Comparison of ENCODE assay signal across 13 cellular contexts in genomic region chr1:230517786-230518185, GRCh38.
A peak's percentile ranks its signal among the peaks of the same experiment; 100 is the strongest.
DNase-seq lines count a peak whose midpoint lies in the region; ATAC-seq and TF ChIP-seq lines count a peak whose summit lies in the region.
"Had no signal": no experiment of that assay in that cellular context is flagged by ENCODE, and none has a peak within 500 bp of the region (broad histone marks: within the 10 kb centered on the region; RNA-seq: fewer than 3 reads in every experiment).

No MANE protein-coding gene starts in this region.

- no peaks in the 10 kb centered on the region for H3F3A ChIP-seq in SK-N-SH (replicated peaks; ENCODE audit: insufficient read depth)

- DNase-seq in DMS53 treated with DMSO at 0.1 percent for 48 hours (lab: John Stamatoyannopoulos, UW; ENCODE audit: unreplicated experiment) (peak; percentile 81), NCI-H2107 (lab: John Stamatoyannopoulos, UW) (peak; percentile 69), SK-N-SH (peak; percentile 61), lung (ENCODE audit: low spot score) (peak; percentile 33), cerebellum (ENCODE audit: low spot score) (no peak), sigmoid colon (no peak)
- no peak for DNase-seq in activated CD8-positive, alpha-beta T cell treated with anti-CD3 and anti-CD28 coated beads for 36 hours
- DNase-seq: activated naive CD4-positive, alpha-beta T cell treated with anti-CD3 and anti-CD28 coated beads, Interleukin-2, amount 10 ng/mL, durations not matched to agents 7 days and 5 days; MG63; PC-9 had no signal

- H3K27me3 ChIP-seq in SK-N-SH (ENCODE audit: insufficient read depth) (no peaks in the 10 kb centered on the region), lung (ENCODE audit: control insufficient read depth, insufficient read depth) (no peaks in the 10 kb centered on the region), sigmoid colon (peaks cover 0 to 4% (median 0%) of the 10 kb centered on the region in 3 donors)
- H3K27me3 ChIP-seq: MG63 had no signal

- no peak overlapping the region for H3K9ac ChIP-seq in SK-N-SH

- no peak overlapping the region for H3K4me3 Mint-ChIP-seq in activated CD8-positive, alpha-beta T cell treated with anti-CD3 and anti-CD28 coated beads for 36 hours
- H3K4me3 Mint-ChIP-seq: activated naive CD4-positive, alpha-beta T cell treated with anti-CD3 and anti-CD28 coated beads, Interleukin-2, amount 10 ng/mL, durations not matched to agents 7 days and 5 days; central memory CD8-positive, alpha-beta T cell had no signal

- no peak overlapping the region for H2AFZ ChIP-seq in SK-N-SH (ENCODE audit: low read depth)
- H2AFZ ChIP-seq: PC-9 had no signal

- no peaks in the 10 kb centered on the region for H3K36me3 ChIP-seq in SK-N-SH (replicated peaks in 1 of 2; ENCODE audit: control insufficient read depth in 1 of 2, insufficient read depth in 2 of 2, low read length in 1 of 2)
- H3K36me3 ChIP-seq in lung (ENCODE audit: control insufficient read depth in 2 of 2, insufficient read depth in 2 of 2, low read length in 2 of 2) = no peaks in the 10 kb centered on the region
- H3K36me3 ChIP-seq in sigmoid colon = no peaks in the 10 kb centered on the region
- H3K36me3 ChIP-seq: MG63 had no signal

- peaks cover 25% of the 10 kb centered on the region for H3K27me3 Mint-ChIP-seq in activated CD8-positive, alpha-beta T cell treated with anti-CD3 and anti-CD28 coated beads for 36 hours

- no peak for TF ChIP-seq CTCF in SK-N-SH (IDR thresholded peaks at IDR 0.05)
- TF ChIP-seq CTCF in lung (IDR thresholded peaks at IDR 0.05; ENCODE audit: control extremely low read depth, extremely low read depth) = no peak
- TF ChIP-seq CTCF in activated CD8-positive, alpha-beta T cell treated with anti-CD3 and anti-CD28 coated beads for 36 hours (IDR thresholded peaks at IDR 0.05) = no peak
- no peak for TF ChIP-seq CTCF in sigmoid colon (IDR thresholded peaks at IDR 0.05)

- H3K9me2 ChIP-seq in SK-N-SH = no peaks in the 10 kb centered on the region

- H3K9me3 ChIP-seq in SK-N-SH (no peaks in the 10 kb centered on the region; the same call in 1 of the 2 replicates), lung (ENCODE audit: control insufficient read depth in 2 of 2, insufficient read depth in 1 of 2, low read length in 1 of 2) (no peaks in the 10 kb centered on the region), sigmoid colon (no peaks in the 10 kb centered on the region)
- H3K9me3 ChIP-seq: MG63 had no signal

- no peak overlapping the region for H3K4me3 ChIP-seq in SK-N-SH (ENCODE audit: low read depth in 2 of 2, low read length in 1 of 2)
- H3K4me3 ChIP-seq in lung = no peak overlapping the region
- no peak overlapping the region for H3K4me3 ChIP-seq in sigmoid colon
- H3K4me3 ChIP-seq: MG63, PC-9 had no signal

- peaks cover 0 to 17% of the 10 kb centered on the region in 2 experiments; a peak in 1 of 4 replicates for H3K4me1 ChIP-seq in SK-N-SH (ENCODE audit: control insufficient read depth in 1 of 2, insufficient read depth in 2 of 2, low read depth in 1 of 2, low read length in 1 of 2)
- H3K4me1 ChIP-seq in lung (ENCODE audit: control insufficient read depth in 2 of 2, insufficient read depth in 2 of 2, low read length in 2 of 2) = no peaks in the 10 kb centered on the region
- no peaks in the 10 kb centered on the region for H3K4me1 ChIP-seq in sigmoid colon

- peak overlapping the region in 1 of 2 experiments; percentile 70; a peak in 2 of 4 replicates for H3K27ac ChIP-seq in SK-N-SH (ENCODE audit: low read depth in 2 of 2, low read length in 1 of 2)
- H3K27ac ChIP-seq in lung (ENCODE audit: low read depth in 1 of 2, low read length in 1 of 2) = no peak overlapping the region
- no peak overlapping the region for H3K27ac ChIP-seq in sigmoid colon
- H3K27ac ChIP-seq: C4-2B, PC-9 had no signal

- peaks cover 3% of the 10 kb centered on the region for H3K9me3 Mint-ChIP-seq in activated CD8-positive, alpha-beta T cell treated with anti-CD3 and anti-CD28 coated beads for 36 hours
- H3K9me3 Mint-ChIP-seq: activated naive CD4-positive, alpha-beta T cell treated with anti-CD3 and anti-CD28 coated beads, Interleukin-2, amount 10 ng/mL, durations not matched to agents 7 days and 5 days; central memory CD8-positive, alpha-beta T cell had no signal

- no peak overlapping the region for H3K4me2 ChIP-seq in SK-N-SH
- H3K4me2 ChIP-seq: PC-9 had no signal

- ATAC-seq in lung (ENCODE audit: insufficient read depth, low FRiP score) (peak; percentile 60), HG02870 (IDR thresholded peaks at IDR 0.05; ENCODE audit: unreplicated experiment) (no peak)
- ATAC-seq in activated CD8-positive, alpha-beta T cell treated with anti-CD3 and anti-CD28 coated beads for 36 hours = no peak

- CTCF ChIA-PET in SK-N-SH (lab: Yijun Ruan, JAX) = interaction anchor here (0.8 kb wide), 1 partner anchor 280 kb away, joined by 3 read pairs; no protein-coding TSS in a partner anchor
- CTCF ChIA-PET in activated CD8-positive, alpha-beta T cell treated with anti-CD3 and anti-CD28 coated beads for 36 hours (lab: Charles Lee) = no interaction called here

- 32% methylated on average over 2 of the region's 2 CpGs for WGBS in SK-N-SH (ENCODE audit: low lambda C conversion rate)
- 78 to 79% methylated on average over 2 of the region's 2 CpGs for WGBS in lung, 2 donors
- WGBS in sigmoid colon, 2 donors = 74 to 75% methylated on average over 2 of the region's 2 CpGs

- H3K4me1 Mint-ChIP-seq in activated CD8-positive, alpha-beta T cell treated with anti-CD3 and anti-CD28 coated beads for 36 hours (ENCODE audit: low read depth) = no peaks in the 10 kb centered on the region
- H3K4me1 Mint-ChIP-seq: activated naive CD4-positive, alpha-beta T cell treated with anti-CD3 and anti-CD28 coated beads, Interleukin-2, amount 10 ng/mL, durations not matched to agents 7 days and 5 days; central memory CD8-positive, alpha-beta T cell had no signal

- TF ChIP-seq POLR2A in sigmoid colon (IDR thresholded peaks at IDR 0.05) = no peak

- H3K27ac Mint-ChIP-seq in activated CD8-positive, alpha-beta T cell treated with anti-CD3 and anti-CD28 coated beads for 36 hours = no peak overlapping the region
- H3K27ac Mint-ChIP-seq: activated naive CD4-positive, alpha-beta T cell treated with anti-CD3 and anti-CD28 coated beads, Interleukin-2, amount 10 ng/mL, durations not matched to agents 7 days and 5 days had no signal

- no peaks in the 10 kb centered on the region for H3K79me2 ChIP-seq in SK-N-SH (ENCODE audit: insufficient read depth)

- no peaks in the 10 kb centered on the region for H4K20me1 ChIP-seq in SK-N-SH (ENCODE audit: insufficient read depth)

- POLR2A ChIA-PET in SK-N-SH (lab: Yijun Ruan, JAX) = no interaction called here
- POLR2A ChIA-PET in activated CD8-positive, alpha-beta T cell treated with anti-CD3 and anti-CD28 coated beads for 36 hours (lab: Charles Lee) = no interaction called here

- TF ChIP-seq EP300 in SK-N-SH (IDR thresholded peaks at IDR 0.05; ENCODE audit: borderline replicate concordance in 1 of 2, low read depth in 1 of 2, low read length in 1 of 2) (peak in 1 of 2 experiments; percentile 69; a peak in 1 of 4 replicates), sigmoid colon (IDR thresholded peaks at IDR 0.05) (no peak)

- TF ChIP-seq RAD21 in SK-N-SH (IDR thresholded peaks at IDR 0.05; ENCODE audit: low read length) = peak; percentile 28

- H3K36me3 Mint-ChIP-seq in activated CD8-positive, alpha-beta T cell treated with anti-CD3 and anti-CD28 coated beads for 36 hours (ENCODE audit: low read depth) = no peaks in the 10 kb centered on the region
- H3K36me3 Mint-ChIP-seq: activated naive CD4-positive, alpha-beta T cell treated with anti-CD3 and anti-CD28 coated beads, Interleukin-2, amount 10 ng/mL, durations not matched to agents 7 days and 5 days had no signal

- intact Hi-C loops in activated CD8-positive, alpha-beta T cell treated with anti-CD3 and anti-CD28 coated beads for 36 hours (cut with micrococcal nuclease) = no loop called here
- intact Hi-C loops in sigmoid colon (cut with DNase I) = no loop called here

TF ChIP-seq in SK-N-SH, 30 proteins besides CTCF, POLR2A, EP300 and RAD21:
- TF ChIP-seq RCOR1 (IDR thresholded peaks at IDR 0.05; ENCODE audit: low read length) (peak; percentile 49; the same call in 1 of the 2 replicates), RFX5 (IDR thresholded peaks at IDR 0.05; ENCODE audit: low read length) (no peak), CHD2 (IDR thresholded peaks at IDR 0.05; ENCODE audit: low read length, partially characterized antibody) (peak; percentile 77), FOXJ3 (CRISPR knock-in tag; IDR thresholded peaks at IDR 0.05) (peak; percentile 56; the same call in 1 of the 2 replicates)
TF ChIP-seq in SK-N-SH: peak in this region for 3.

Comparison
In these comparisons a context has a peak if more than half of its experiments do, and no peak if none do; other contexts are left out.
1. DNase-seq: peak in DMS53 treated with DMSO at 0.1 percent for 48 hours (single experiment), NCI-H2107 (single experiment), SK-N-SH (single experiment) and lung (single experiment); none in cerebellum (single experiment), activated CD8-positive, alpha-beta T cell treated with anti-CD3 and anti-CD28 coated beads for 36 hours (single experiment) and sigmoid colon (single experiment).